17 cellular contexts compared by ENCODE assay signal in genomic region chr22:19895160-19895849, GRCh38. TPM values are rescaled to one million over a fixed set of nuclear protein-coding genes. Genes with fewer than 3 reads are reported as not detected.
DNase-seq lines count a peak whose midpoint lies in the region; ATAC-seq, FAIRE-seq and TF ChIP-seq lines count a peak whose summit lies in the region.
"Had no signal": no experiment of that assay in that cellular context is flagged by ENCODE, and none has a peak within 500 bp of the region (broad histone marks: within the 10 kb centered on the region; RNA-seq: fewer than 3 reads in every experiment).

No MANE protein-coding gene starts in this region.

- H3K4me1 ChIP-seq in IMR-90 (ENCODE audit: control insufficient read depth, insufficient read depth, low read length) = peaks cover 27% of the 10 kb centered on the region
- H3K4me1 ChIP-seq in spleen = peaks cover 20 to 38% (median 32%) of the 10 kb centered on the region in 6 donors

- intact Hi-C loops in IMR-90 (cut with micrococcal nuclease) = no loop called here
- intact Hi-C loops in spleen (cut with DNase I; ENCODE audit: low total_unique reads) = no loop called here

- FAIRE-seq in GM12892 (lab: Jason Lieb, UNC) = no peak
- FAIRE-seq: A549 had no signal

- no peak overlapping the region for H2BK20ac ChIP-seq in IMR-90 (ENCODE audit: low read depth, low read length)

- no peak overlapping the region for H4K8ac ChIP-seq in IMR-90 (ENCODE audit: low read depth in 2 of 2, low read length in 2 of 2)

- no peaks in the 10 kb centered on the region for H3K9me3 ChIP-seq in IMR-90 (ENCODE audit: control insufficient read depth, insufficient read depth, low read length)
- H3K9me3 ChIP-seq in spleen = no peaks in the 10 kb centered on the region
- H3K9me3 ChIP-seq: A549 had no signal

- H3K9me1 ChIP-seq in IMR-90 (ENCODE audit: insufficient read depth, low read length) = peaks cover 8% of the 10 kb centered on the region; the same call in 1 of the 2 replicates

- BruUV-seq in IMR-90 (replicated peaks; lab: Mats Ljungman, UMichigan) = no TSS peak

- in situ Hi-C loops in IMR-90 (cut with MboI; ENCODE audit: low sequenced_read_pairs) = no loop called here

- no peak overlapping the region for H3K23ac ChIP-seq in IMR-90 (ENCODE audit: low read depth, low read length)

- no peaks in the 10 kb centered on the region for H3K27me3 ChIP-seq in IMR-90 (ENCODE audit: control insufficient read depth, insufficient read depth, low read length)
- no peaks in the 10 kb centered on the region for H3K27me3 ChIP-seq in spleen (replicated peaks in 1 of 7)

- H3K18ac ChIP-seq in IMR-90 (ENCODE audit: low read depth, low read length) = no peak overlapping the region

- no peak overlapping the region for H3K9ac ChIP-seq in IMR-90 (ENCODE audit: low read depth, low read length)

- H2BK15ac ChIP-seq in IMR-90 (ENCODE audit: low read depth, low read length) = no peak overlapping the region

- no peaks in the 10 kb centered on the region for H3K9me3 Mint-ChIP-seq in activated naive CD4-positive, alpha-beta T cell treated with anti-CD3 and anti-CD28 coated beads, Interleukin-2, amount 10 ng/mL, durations not matched to agents 7 days and 5 days
- H3K9me3 Mint-ChIP-seq in activated naive CD8-positive, alpha-beta T cell treated with anti-CD3 and anti-CD28 coated beads for 36 hours = no peaks in the 10 kb centered on the region
- H3K9me3 Mint-ChIP-seq in chondrocyte (ENCODE audit: low read depth) = no peaks in the 10 kb centered on the region
- H3K9me3 Mint-ChIP-seq: H9 had no signal

- H2BK120ac ChIP-seq in IMR-90 (ENCODE audit: low read depth, low read length) = no peak overlapping the region

- H3K36me3 Mint-ChIP-seq in activated naive CD4-positive, alpha-beta T cell treated with anti-CD3 and anti-CD28 coated beads, Interleukin-2, amount 10 ng/mL, durations not matched to agents 7 days and 5 days = peaks cover 5% of the 10 kb centered on the region
- peaks cover 9% of the 10 kb centered on the region for H3K36me3 Mint-ChIP-seq in activated naive CD8-positive, alpha-beta T cell treated with anti-CD3 and anti-CD28 coated beads for 36 hours
- peaks cover 4% of the 10 kb centered on the region for H3K36me3 Mint-ChIP-seq in chondrocyte (ENCODE audit: low read depth)

- POLR2A ChIA-PET in IMR-90 (lab: Charles Lee; ENCODE audit: unreplicated experiment) = no interaction called here

- no peak for TF ChIP-seq RAD21 in IMR-90 (IDR thresholded peaks at IDR 0.05; ENCODE audit: low read length)

- peaks cover 62% of the 10 kb centered on the region for H3K4me1 Mint-ChIP-seq in activated naive CD4-positive, alpha-beta T cell treated with anti-CD3 and anti-CD28 coated beads, Interleukin-2, amount 10 ng/mL, durations not matched to agents 7 days and 5 days
- peaks cover 61% of the 10 kb centered on the region for H3K4me1 Mint-ChIP-seq in activated naive CD8-positive, alpha-beta T cell treated with anti-CD3 and anti-CD28 coated beads for 36 hours
- peaks cover 23% of the 10 kb centered on the region for H3K4me1 Mint-ChIP-seq in chondrocyte (ENCODE audit: low read depth)

- no peak overlapping the region for H3K4me2 ChIP-seq in IMR-90 (ENCODE audit: low read depth, low read length)
- H3K4me2 ChIP-seq: A549 had no signal

- TF ChIP-seq POLR2A in IMR-90 (IDR thresholded peaks at IDR 0.05; ENCODE audit: low read depth, low read length) = no peak
- no peak for TF ChIP-seq POLR2A in spleen (IDR thresholded peaks at IDR 0.05)
- TF ChIP-seq POLR2A in GM12892 (IDR thresholded peaks at IDR 0.05; ENCODE audit: low read depth, low read length) = no peak

- H3K36me3 ChIP-seq in IMR-90 (ENCODE audit: control insufficient read depth, insufficient read depth, low read length) (peaks cover 16% of the 10 kb centered on the region), spleen (peaks cover 0 to 72% (median 19%) of the 10 kb centered on the region in 6 donors)

- no peak overlapping the region for H3K4ac ChIP-seq in IMR-90 (ENCODE audit: low read depth, low read length)

- H3K27ac Mint-ChIP-seq in activated naive CD4-positive, alpha-beta T cell treated with anti-CD3 and anti-CD28 coated beads, Interleukin-2, amount 10 ng/mL, durations not matched to agents 7 days and 5 days = peak overlapping the region; percentile 49
- peak overlapping the region; percentile 69 for H3K27ac Mint-ChIP-seq in activated naive CD8-positive, alpha-beta T cell treated with anti-CD3 and anti-CD28 coated beads for 36 hours
- H3K27ac Mint-ChIP-seq in chondrocyte (ENCODE audit: unreplicated experiment) = no peak overlapping the region

- no peak overlapping the region for H4K91ac ChIP-seq in IMR-90 (ENCODE audit: insufficient read depth, low read depth, low read length)

- TF ChIP-seq CTCF in IMR-90 (conservative IDR thresholded peaks at IDR 0.05; ENCODE audit: low read depth, low read length) (no peak), spleen (IDR thresholded peaks at IDR 0.05 in 8 of 11, conservative IDR thresholded peaks at IDR 0.05 in 3 of 11) (no peak), chondrocyte (IDR thresholded peaks at IDR 0.05) (no peak)

- H3K27ac ChIP-seq in IMR-90 (ENCODE audit: insufficient read depth, low read length) = no peak overlapping the region
- H3K27ac ChIP-seq in spleen = no peak overlapping the region
- H3K27ac ChIP-seq: A549, C4-2B had no signal

- H4K20me1 ChIP-seq in IMR-90 (ENCODE audit: insufficient read depth, low read length) = no peaks in the 10 kb centered on the region; the same call in 1 of the 2 replicates

- CTCF ChIA-PET in activated naive CD4-positive, alpha-beta T cell treated with anti-CD3 and anti-CD28 coated beads, Interleukin-2, amount 10 ng/mL, durations not matched to agents 7 days and 5 days (lab: Charles Lee) = interaction anchor here (1.1 kb wide), 1 partner anchor 8 kb away, joined by 6 read pairs; no protein-coding TSS in a partner anchor
- CTCF ChIA-PET in IMR-90 (lab: Yijun Ruan, JAX) = no interaction called here

- H2BK5ac ChIP-seq in IMR-90 (ENCODE audit: low read depth, low read length, poor library complexity, severe bottlenecking) = no peak overlapping the region

- H3K79me1 ChIP-seq in IMR-90 (ENCODE audit: low read depth in 1 of 2, low read length in 2 of 2) = peaks cover 0 to 24% of the 10 kb centered on the region in 2 experiments; a peak in 1 of 4 replicates

- dilution Hi-C loops in IMR-90 (cut with HindIII; ENCODE audit: low sequenced_read_pairs, unreplicated experiment) = no loop called here

- no peak overlapping the region for H3K4me3 Mint-ChIP-seq in activated naive CD4-positive, alpha-beta T cell treated with anti-CD3 and anti-CD28 coated beads, Interleukin-2, amount 10 ng/mL, durations not matched to agents 7 days and 5 days
- H3K4me3 Mint-ChIP-seq in activated naive CD8-positive, alpha-beta T cell treated with anti-CD3 and anti-CD28 coated beads for 36 hours = no peak overlapping the region
- no peak overlapping the region for H3K4me3 Mint-ChIP-seq in chondrocyte (ENCODE audit: unreplicated experiment)
- H3K4me3 Mint-ChIP-seq: H9 had no signal

- ATAC-seq in IMR-90 (ENCODE audit: low read depth) = no peak
- ATAC-seq: A549 had no signal

- H3K4me3 ChIP-seq in IMR-90 (ENCODE audit: insufficient read depth, low read depth, low read length) (no peak overlapping the region), spleen (no peak overlapping the region)
- H3K4me3 ChIP-seq: A549 had no signal

- WGBS in IMR-90 (ENCODE audit: extremely low coverage in 2 of 2, insufficient read length in 1 of 2), 2 experiments = 93% methylated on average over 19 of the region's 23 CpGs; no CpG with 5 or more reads in 1 of the 2 experiments
- 91 to 94% (median 93%) methylated on average over 14 to 23 of the region's 23 CpGs for WGBS in spleen, 5 donors

- H2AFZ ChIP-seq in IMR-90 (replicated peaks; ENCODE audit: low read length, poor library complexity) = no peak overlapping the region

- no peak overlapping the region for H2AK9ac ChIP-seq in IMR-90 (replicated peaks; ENCODE audit: low read depth, low read length, poor library complexity)

- H2AK5ac ChIP-seq in IMR-90 (ENCODE audit: low read depth, low read length) = 0 out of 2 replicates have a peak overlapping the region, but pooled peaks have one; percentile 21

- no peak overlapping the region for H3K56ac ChIP-seq in IMR-90 (ENCODE audit: extremely low read depth, insufficient read depth, low read length)

- no peak overlapping the region for H3K14ac ChIP-seq in IMR-90 (replicated peaks; ENCODE audit: low read depth, low read length)

- no peaks in the 10 kb centered on the region for H3K27me3 Mint-ChIP-seq in activated naive CD4-positive, alpha-beta T cell treated with anti-CD3 and anti-CD28 coated beads, Interleukin-2, amount 10 ng/mL, durations not matched to agents 7 days and 5 days
- H3K27me3 Mint-ChIP-seq in activated naive CD8-positive, alpha-beta T cell treated with anti-CD3 and anti-CD28 coated beads for 36 hours = no peaks in the 10 kb centered on the region
- no peaks in the 10 kb centered on the region for H3K27me3 Mint-ChIP-seq in chondrocyte (ENCODE audit: low read depth)

- no peak for DNase-seq in activated naive CD4-positive, alpha-beta T cell treated with anti-CD3 and anti-CD28 coated beads, Interleukin-2, amount 10 ng/mL, durations not matched to agents 7 days and 5 days
- no peak for DNase-seq in activated naive CD4-positive, alpha-beta T cell (lab: John Stamatoyannopoulos, UW)
- DNase-seq in IMR-90 = no peak
- no peak for DNase-seq in activated naive CD8-positive, alpha-beta T cell treated with anti-CD3 and anti-CD28 coated beads for 36 hours
- DNase-seq in spleen = peak; percentile 64
- no peak for DNase-seq in NCI-H1417 (lab: John Stamatoyannopoulos, UW)
- no peak for DNase-seq in chondrocyte (ENCODE audit: low spot score)
- DNase-seq in GM12892 (ENCODE audit: insufficient read length) = no peak
- DNase-seq: H9; NCI-H1417 treated with DMSO at 0.1 percent for 48 hours; NCI-H2029; NCI-H2171; NCI-H446; NK-92 treated with Interleukin-12 subunit alpha and Interleukin-12 subunit beta, amount 100 ng/mL, for 24 hours; RPMI8226 had no signal

- H4K5ac ChIP-seq in IMR-90 (ENCODE audit: low read depth, low read length) = no peak overlapping the region

RNA-seq across cellular contexts. Expression of gene GNB1L, which starts 40.6 kb away (rescaled TPM):
- total RNA-seq in IMR-90 (2012; rRNA removed) (1.7 and 2.5 TPM in 2 replicates), spleen (1 to 10 TPM; 5.7 to 8.1 (median 7.9) TPM), chondrocyte (4.9 to 5.3 TPM (median 5.0 TPM) in 3 replicates)
- polyA plus RNA-seq in IMR-90 (2012; rRNA removed) (4.4 and 5.5 TPM in 2 replicates), spleen (10 to 100 TPM in 2 of 3 donors, 1 to 10 TPM in 1; 7.7 to 10.4 (median 10.1) TPM)
- polyA plus RNA-seq in IMR-90 (2012; cell fraction: cytosol; rRNA removed) = 5.3 and 8.3 TPM in 2 replicates
- 3.5 and 12.3 TPM in 2 replicates for polyA plus RNA-seq in IMR-90 (2012; cell fraction: nucleus; rRNA removed; ENCODE audit: low replicate concordance)
- total RNA-seq in activated naive CD8-positive, alpha-beta T cell treated with anti-CD3 and anti-CD28 coated beads for 36 hours = 10 to 100 TPM; 14.5 TPM
- polyA plus RNA-seq in GM12892 (2012; ENCODE audit: missing spikeins) = 1.6 TPM

RNA-seq across cellular contexts. Expression of gene RTL10, which starts 40.6 kb away (rescaled TPM):
- total RNA-seq in IMR-90 (2012; rRNA removed) (8.6 TPM in 2 replicates), spleen (10 to 100 TPM; 17.0 to 22.9 (median 18.8) TPM), chondrocyte (15.6 to 24.5 TPM (median 18.2 TPM) in 3 replicates)
- polyA plus RNA-seq in IMR-90 (2012; rRNA removed) (12.1 and 14.0 TPM in 2 replicates), spleen (10 to 100 TPM in 2 of 3 donors, 1 to 10 TPM in 1; 8.3 to 13.4 (median 10.8) TPM)
- polyA plus RNA-seq in IMR-90 (2012; cell fraction: cytosol; rRNA removed) = 8.4 and 9.2 TPM in 2 replicates
- polyA plus RNA-seq in IMR-90 (2012; cell fraction: nucleus; rRNA removed; ENCODE audit: low replicate concordance) = 24.4 and 41.2 TPM in 2 replicates
- total RNA-seq in activated naive CD8-positive, alpha-beta T cell treated with anti-CD3 and anti-CD28 coated beads for 36 hours = 10 to 100 TPM; 18.7 to 23.1 TPM
- polyA plus RNA-seq in GM12892 (2012; ENCODE audit: missing spikeins) = 5.6 TPM

RNA-seq across cellular contexts. Expression of gene COMT, which starts 46.3 kb away (rescaled TPM):
- total RNA-seq in IMR-90 (2012; rRNA removed) (175 and 202 TPM in 2 replicates), spleen (100 to 1,000 TPM in 5 of 7 donors, 10 to 100 TPM in 2; 86.4 to 216 (median 116) TPM), chondrocyte (66.6 to 186 TPM (median 177 TPM) in 3 replicates)
- polyA plus RNA-seq in IMR-90 (2012; rRNA removed) (296 and 347 TPM in 2 replicates), spleen (10 to 100 TPM; 63.5 to 98.0 (median 86.1) TPM)
- polyA plus RNA-seq in IMR-90 (2012; cell fraction: cytosol; rRNA removed) = 473 and 691 TPM in 2 replicates
- polyA plus RNA-seq in IMR-90 (2012; cell fraction: nucleus; rRNA removed; ENCODE audit: low replicate concordance) = 159 and 329 TPM in 2 replicates
- total RNA-seq in activated naive CD8-positive, alpha-beta T cell treated with anti-CD3 and anti-CD28 coated beads for 36 hours = 10 to 100 TPM; 76.1 to 79.6 TPM
- 34.5 TPM for polyA plus RNA-seq in GM12892 (2012; ENCODE audit: missing spikeins)

RNA-seq across cellular contexts. Expression of gene TXNRD2, which starts 46.3 kb away (rescaled TPM):
- total RNA-seq in IMR-90 (2012; rRNA removed) (14.7 and 15.6 TPM in 2 replicates), spleen (10 to 100 TPM; 21.6 to 44.8 (median 34.9) TPM), chondrocyte (12.5 to 15.8 TPM (median 14.1 TPM) in 3 replicates)
- polyA plus RNA-seq in IMR-90 (2012; rRNA removed) (25.7 and 28.4 TPM in 2 replicates), spleen (10 to 100 TPM; 23.3 to 45.9 (median 45.0) TPM)
- 29.7 and 38.9 TPM in 2 replicates for polyA plus RNA-seq in IMR-90 (2012; cell fraction: cytosol; rRNA removed)
- polyA plus RNA-seq in IMR-90 (2012; cell fraction: nucleus; rRNA removed; ENCODE audit: low replicate concordance) = 47.3 and 92.8 TPM in 2 replicates
- 10 to 100 TPM; 20.3 to 20.9 TPM for total RNA-seq in activated naive CD8-positive, alpha-beta T cell treated with anti-CD3 and anti-CD28 coated beads for 36 hours
- 10.2 TPM for polyA plus RNA-seq in GM12892 (2012; ENCODE audit: missing spikeins)
